ENCODE assay signal across 28 cellular contexts in genomic region chr15:35311607-35312006, GRCh38.
"Had no signal": no experiment of that assay in that cellular context is flagged by ENCODE, and none has a peak within 500 bp of the region (broad histone marks: within the 10 kb centered on the region; RNA-seq: fewer than 3 reads in every experiment).

No MANE protein-coding gene starts in this region.

- H3K27ac Mint-ChIP-seq: activated CD8-positive, alpha-beta T cell treated with anti-CD3 and anti-CD28 coated beads for 36 hours; activated naive CD8-positive, alpha-beta T cell; activated T-helper 17 cell treated with anti-CD3 and anti-CD28 coated beads, Interleukin-2, amount 50 U/mL, for 72 hours; effector memory CD8-positive, alpha-beta T cell; WTC11 had no signal

- H3K36me3 ChIP-seq: esophagus muscularis mucosa, gastrocnemius medialis, heart left ventricle had no signal

- H3K27me3 ChIP-seq: esophagus muscularis mucosa, foreskin keratinocyte, gastrocnemius medialis, heart left ventricle had no signal

- H3K9me3 ChIP-seq: esophagus muscularis mucosa, gastrocnemius medialis had no signal

- H3K9me3 Mint-ChIP-seq: activated T-helper 17 cell treated with anti-CD3 and anti-CD28 coated beads, Interleukin-2, amount 50 U/mL, for 72 hours had no signal

- DNase-seq: activated CD4-positive, alpha-beta T cell treated with anti-CD3 and anti-CD28 coated beads for 1 hour; activated CD4-positive, alpha-beta T cell treated with anti-CD3 and anti-CD28 coated beads for 48 hours; activated CD4-positive, alpha-beta T cell treated with anti-CD3 and anti-CD28 coated beads, Interleukin-2, amount 50 U/mL, for 1 hour; activated CD4-positive, alpha-beta T cell treated with anti-CD3 and anti-CD28 coated beads, Interleukin-2, amount 50 U/mL, for 48 hours; activated CD8-positive, alpha-beta memory T cell treated with anti-CD3 and anti-CD28 coated beads for 24 hours; activated CD8-positive, alpha-beta T cell treated with anti-CD3 and anti-CD28 coated beads for 36 hours; activated effector memory CD4-positive, alpha-beta T cell treated with Interleukin-2 at 50 U/mL for 16 hours; activated gamma-delta T cell treated with Interleukin-2 at 50 U/mL for 16 hours; activated naive CD4-positive, alpha-beta T cell treated with anti-CD3 and anti-CD28 coated beads, Interleukin-2, amount 50 U/mL, for 16 hours; activated naive CD4-positive, alpha-beta T cell treated with Interleukin-2 at 50 U/mL for 16 hours; activated T-cell treated with anti-CD3 and anti-CD28 coated beads, Interleukin-2, amount 50 U/mL, for 4 hours; amniotic stem cell; caudate nucleus; cortex of kidney; dermis blood vessel endothelial cell; effector CD4-positive, alpha-beta T cell; effector memory CD8-positive, alpha-beta T cell; erythroblast; foreskin keratinocyte; gastrocnemius medialis; glutamatergic neuron; heart left ventricle; T-helper 2 cell had no signal

- H3K27me3 Mint-ChIP-seq: activated naive CD8-positive, alpha-beta T cell; activated T-helper 17 cell treated with anti-CD3 and anti-CD28 coated beads, Interleukin-2, amount 50 U/mL, for 72 hours; effector memory CD8-positive, alpha-beta T cell had no signal

- H3K4me3 Mint-ChIP-seq: activated CD8-positive, alpha-beta T cell treated with anti-CD3 and anti-CD28 coated beads for 36 hours; activated naive CD8-positive, alpha-beta T cell; activated T-cell treated with anti-CD3 and anti-CD28 coated beads, Interleukin-2, amount 50 U/mL, for 4 hours; activated T-helper 17 cell treated with anti-CD3 and anti-CD28 coated beads, Interleukin-2, amount 50 U/mL, for 72 hours; effector memory CD8-positive, alpha-beta T cell; WTC11 had no signal

- H3K4me3 ChIP-seq: esophagus muscularis mucosa, gastrocnemius medialis, heart left ventricle had no signal

- H3K27ac ChIP-seq: esophagus muscularis mucosa, foreskin keratinocyte, gastrocnemius medialis, VCaP had no signal

- H3K4me1 Mint-ChIP-seq: activated T-helper 17 cell treated with anti-CD3 and anti-CD28 coated beads, Interleukin-2, amount 50 U/mL, for 72 hours had no signal

- H3K36me3 Mint-ChIP-seq: WTC11 had no signal
